26 cellular contexts compared by ENCODE assay signal in the genomic region with DNA sequence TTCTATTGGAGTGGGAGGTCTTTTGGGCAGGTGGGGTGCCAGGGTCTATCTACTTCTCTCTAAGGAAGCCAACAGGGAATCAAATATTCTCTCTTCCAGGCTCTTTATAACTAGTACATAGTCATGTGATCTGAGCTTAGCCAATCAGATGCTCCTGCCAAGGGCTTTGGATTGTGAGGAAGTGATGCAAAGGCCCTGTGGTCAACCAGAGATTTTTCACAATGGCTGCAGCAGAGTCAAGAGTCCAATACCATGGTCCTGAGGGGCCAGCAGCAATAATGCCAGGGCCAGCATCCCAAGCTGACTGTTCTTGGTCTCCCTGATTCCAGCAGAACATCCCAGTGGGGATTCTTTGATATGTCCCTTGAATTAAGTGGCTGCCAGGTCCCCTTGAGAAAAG. TPM values are rescaled to one million over a fixed set of nuclear protein-coding genes. Genes with fewer than 3 reads are reported as not detected.
"Had no signal": no experiment of that assay in that cellular context is flagged by ENCODE, and none has a peak within 500 bp of the region (broad histone marks: within the 10 kb centered on the region; RNA-seq: fewer than 3 reads in every experiment).

No MANE protein-coding gene starts in this region.

- H3K9ac ChIP-seq: KMS-11 had no signal

- H3K36me3 ChIP-seq: SJSA1 had no signal

- H3K27ac ChIP-seq: KMS-11, SJSA1, SK-N-MC had no signal

- DNase-seq: IMR-90, Kasumi-1, MM.1S, NCI-H1048, NCI-H1105, NCI-H1417, NCI-H187, NCI-H2029, NCI-H2081 treated with DMSO at 0.1 percent for 48 hours, NCI-H2171, NCI-H226, NCI-H446, NCI-H510A, NCI-H524 treated with DMSO at 0.1 percent for 48 hours, NCI-H69, NCI-H774, Right ventricle myocardium superior, RPMI8226, SIG-M5 had no signal

- H3K4me3 ChIP-seq: SJSA1, SK-N-MC had no signal

- H3K4me1 ChIP-seq: SJSA1 had no signal

- H3K9me3 ChIP-seq: SJSA1 had no signal

- FAIRE-seq: RCC 7860 had no signal

- H3K4me2 ChIP-seq: KMS-11 had no signal

RNA-seq across cellular contexts. Expression of gene C2orf72, which starts 8.4 kb away (rescaled TPM):
- total RNA-seq: SJSA1 had no signal

RNA-seq across cellular contexts. Expression of gene SPATA3, which starts 33.0 kb away (rescaled TPM):
- total RNA-seq: HT-29; IMR-90; M059J; Right ventricle myocardium superior; SJSA1; T-helper 1 cell treated with Interleukin-12 subunit alpha and Interleukin-12 subunit beta and Interleukin-4 antibody, amounts not matched to agents 30 ng/mL and 1 ng/mL, for 36 hours had no signal
- polyA plus RNA-seq: IMR-90 had no signal
